Comparison of ENCODE assay signal across 30 cellular contexts in the genomic region with DNA sequence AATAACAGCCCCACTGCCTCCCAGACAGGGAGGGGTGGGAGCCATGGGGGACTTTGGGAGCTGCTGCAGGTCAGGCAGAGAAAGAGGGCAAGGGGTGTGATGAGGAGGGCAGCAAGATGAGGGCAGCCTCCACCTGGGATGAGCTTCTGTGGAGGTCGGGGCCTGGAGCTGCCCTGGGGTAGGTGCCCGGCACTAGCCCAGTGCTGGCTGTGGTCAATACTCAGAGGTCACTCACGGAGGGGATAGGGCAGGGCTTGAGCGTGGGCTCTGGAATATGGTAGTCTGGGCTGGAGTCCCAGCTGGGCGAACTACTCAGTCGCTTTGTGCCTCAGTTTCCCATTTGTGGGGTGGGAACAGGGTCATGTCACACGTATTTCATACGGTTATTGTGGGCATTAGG.
"Had no signal": no experiment of that assay in that cellular context is flagged by ENCODE, and none has a peak within 500 bp of the region (broad histone marks: within the 10 kb centered on the region; RNA-seq: fewer than 3 reads in every experiment).

No MANE protein-coding gene starts in this region.

- ATAC-seq: activated CD4-positive, alpha-beta T cell treated with anti-CD3 and anti-CD28 coated beads for 36 hours; activated naive CD4-positive, alpha-beta T cell treated with anti-CD3 and anti-CD28 coated beads, Interleukin-2, amount 50 U/mL, for 72 hours; activated T-cell treated with anti-CD3 and anti-CD28 coated beads, Interleukin-2, amount 50 U/mL, for 72 hours; esophagus mucosa; gastrocnemius medialis had no signal

- DNase-seq: activated CD4-positive, alpha-beta memory T cell treated with anti-CD3 and anti-CD28 coated beads, Interleukin-2, amount 10 ng/mL, durations not matched to agents 7 days and 5 days; activated CD4-positive, alpha-beta T cell treated with anti-CD3 and anti-CD28 coated beads for 36 hours; activated CD4-positive, alpha-beta T cell treated with anti-CD3 and anti-CD28 coated beads, Interleukin-2, amount 10 ng/mL, durations not matched to agents 7 days and 5 days; activated CD4-positive, alpha-beta T cell treated with anti-CD3 and anti-CD28 coated beads, Interleukin-2, amount 50 U/mL, for 4 hours; activated CD4-positive, CD25-positive, alpha-beta regulatory T cell; activated CD4-positive, CD25-positive, alpha-beta regulatory T cell treated with anti-CD3 and anti-CD28 coated beads, Interleukin-2, amount 50 U/mL, for 72 hours; activated CD8-positive, alpha-beta memory T cell treated with anti-CD3 and anti-CD28 coated beads, Interleukin-2, amount 50 U/mL, for 48 hours; activated gamma-delta T cell; activated naive CD4-positive, alpha-beta T cell; activated naive CD4-positive, alpha-beta T cell treated with anti-CD3 and anti-CD28 coated beads, Interleukin-2, amount 10 ng/mL, durations not matched to agents 7 days and 5 days; activated naive CD8-positive, alpha-beta T cell treated with anti-CD3 and anti-CD28 coated beads, Interleukin-2, amount 10 ng/mL, durations not matched to agents 7 days and 5 days; activated T-cell treated with anti-CD3 and anti-CD28 coated beads for 4 hours; activated T-cell treated with anti-CD3 and anti-CD28 coated beads, Interleukin-2, amount 50 U/mL, for 24 hours; activated T-cell treated with anti-CD3 and anti-CD28 coated beads, Interleukin-2, amount 50 U/mL, for 72 hours; central memory CD4-positive, alpha-beta T cell; cerebellar nuclear complex; dorsolateral prefrontal cortex; effector memory CD4-positive, alpha-beta T cell; endodermal cell; foreskin fibroblast; gastrocnemius medialis; T-helper 2 cell had no signal

- H3K36me3 Mint-ChIP-seq: activated naive CD4-positive, alpha-beta T cell treated with anti-CD3 and anti-CD28 coated beads, Interleukin-2, amount 10 ng/mL, durations not matched to agents 7 days and 5 days; activated naive CD4-positive, alpha-beta T cell treated with anti-CD3 and anti-CD28 coated beads, Interleukin-2, amount 50 U/mL, for 72 hours; activated naive CD8-positive, alpha-beta T cell treated with anti-CD3 and anti-CD28 coated beads, Interleukin-2, amount 10 ng/mL, durations not matched to agents 7 days and 5 days; brain had no signal

- H3K27me3 Mint-ChIP-seq: activated CD4-positive, alpha-beta memory T cell treated with anti-CD3 and anti-CD28 coated beads, Interleukin-2, amount 10 ng/mL, durations not matched to agents 7 days and 5 days had no signal

- H3K27me3 ChIP-seq: ascending aorta, cardiac muscle cell had no signal

- H3K4me1 Mint-ChIP-seq: activated CD4-positive, alpha-beta memory T cell treated with anti-CD3 and anti-CD28 coated beads, Interleukin-2, amount 10 ng/mL, durations not matched to agents 7 days and 5 days; activated CD4-positive, alpha-beta T cell treated with anti-CD3 and anti-CD28 coated beads for 36 hours; activated CD4-positive, alpha-beta T cell treated with anti-CD3 and anti-CD28 coated beads, Interleukin-2, amount 10 ng/mL, durations not matched to agents 7 days and 5 days; activated naive CD4-positive, alpha-beta T cell treated with anti-CD3 and anti-CD28 coated beads, Interleukin-2, amount 10 ng/mL, durations not matched to agents 7 days and 5 days; activated naive CD8-positive, alpha-beta T cell treated with anti-CD3 and anti-CD28 coated beads, Interleukin-2, amount 10 ng/mL, durations not matched to agents 7 days and 5 days; endodermal cell had no signal

- H3K9me3 Mint-ChIP-seq: activated CD4-positive, alpha-beta memory T cell treated with anti-CD3 and anti-CD28 coated beads, Interleukin-2, amount 10 ng/mL, durations not matched to agents 7 days and 5 days; activated CD4-positive, alpha-beta T cell treated with anti-CD3 and anti-CD28 coated beads, Interleukin-2, amount 10 ng/mL, durations not matched to agents 7 days and 5 days; activated naive CD4-positive, alpha-beta T cell treated with anti-CD3 and anti-CD28 coated beads, Interleukin-2, amount 10 ng/mL, durations not matched to agents 7 days and 5 days; activated naive CD4-positive, alpha-beta T cell treated with anti-CD3 and anti-CD28 coated beads, Interleukin-2, amount 50 U/mL, for 72 hours; activated naive CD8-positive, alpha-beta T cell treated with anti-CD3 and anti-CD28 coated beads, Interleukin-2, amount 10 ng/mL, durations not matched to agents 7 days and 5 days; activated T-cell treated with anti-CD3 and anti-CD28 coated beads, Interleukin-2, amount 50 U/mL, for 24 hours; activated T-cell treated with anti-CD3 and anti-CD28 coated beads, Interleukin-2, amount 50 U/mL, for 72 hours; dendritic cell treated with granulocyte-macrophage colony-stimulating factor and Interleukin-4, amounts not matched to agents 40 ng/mL and 50 ng/mL, for 4 days had no signal

- H3K27ac Mint-ChIP-seq: activated CD4-positive, alpha-beta memory T cell treated with anti-CD3 and anti-CD28 coated beads, Interleukin-2, amount 10 ng/mL, durations not matched to agents 7 days and 5 days; activated CD4-positive, alpha-beta T cell treated with anti-CD3 and anti-CD28 coated beads for 36 hours; activated CD4-positive, alpha-beta T cell treated with anti-CD3 and anti-CD28 coated beads, Interleukin-2, amount 10 ng/mL, durations not matched to agents 7 days and 5 days; activated naive CD4-positive, alpha-beta T cell treated with anti-CD3 and anti-CD28 coated beads, Interleukin-2, amount 10 ng/mL, durations not matched to agents 7 days and 5 days; activated naive CD4-positive, alpha-beta T cell treated with anti-CD3 and anti-CD28 coated beads, Interleukin-2, amount 50 U/mL, for 72 hours; activated naive CD8-positive, alpha-beta T cell treated with anti-CD3 and anti-CD28 coated beads, Interleukin-2, amount 10 ng/mL, durations not matched to agents 7 days and 5 days; activated T-cell treated with anti-CD3 and anti-CD28 coated beads, Interleukin-2, amount 50 U/mL, for 24 hours; activated T-cell treated with anti-CD3 and anti-CD28 coated beads, Interleukin-2, amount 50 U/mL, for 72 hours; brain; dendritic cell treated with granulocyte-macrophage colony-stimulating factor and Interleukin-4, amounts not matched to agents 40 ng/mL and 50 ng/mL, for 4 days; endodermal cell had no signal

- H3K9me3 ChIP-seq: ascending aorta, breast epithelium, gastrocnemius medialis had no signal

- H3K4me1 ChIP-seq: ascending aorta, breast epithelium, gastrocnemius medialis had no signal

- H3K4me3 Mint-ChIP-seq: activated CD4-positive, alpha-beta memory T cell treated with anti-CD3 and anti-CD28 coated beads, Interleukin-2, amount 10 ng/mL, durations not matched to agents 7 days and 5 days; activated CD4-positive, alpha-beta T cell treated with anti-CD3 and anti-CD28 coated beads for 36 hours; activated CD4-positive, alpha-beta T cell treated with anti-CD3 and anti-CD28 coated beads, Interleukin-2, amount 10 ng/mL, durations not matched to agents 7 days and 5 days; activated naive CD4-positive, alpha-beta T cell treated with anti-CD3 and anti-CD28 coated beads, Interleukin-2, amount 10 ng/mL, durations not matched to agents 7 days and 5 days; activated naive CD8-positive, alpha-beta T cell treated with anti-CD3 and anti-CD28 coated beads, Interleukin-2, amount 10 ng/mL, durations not matched to agents 7 days and 5 days; activated T-cell treated with anti-CD3 and anti-CD28 coated beads, Interleukin-2, amount 50 U/mL, for 24 hours; activated T-cell treated with anti-CD3 and anti-CD28 coated beads, Interleukin-2, amount 50 U/mL, for 72 hours; dendritic cell treated with granulocyte-macrophage colony-stimulating factor and Interleukin-4, amounts not matched to agents 40 ng/mL and 50 ng/mL, for 4 days; endodermal cell had no signal

- H3K4me3 ChIP-seq: ascending aorta, breast epithelium, cardiac muscle cell, coronary artery, dorsolateral prefrontal cortex, gastrocnemius medialis had no signal

- H3K27ac ChIP-seq: ascending aorta, breast epithelium, cardiac muscle cell, coronary artery, dorsolateral prefrontal cortex, gastrocnemius medialis had no signal

- H3K36me3 ChIP-seq: ascending aorta, breast epithelium, cardiac muscle cell, gastrocnemius medialis had no signal
